Comparison of ENCODE assay signal across 8 cellular contexts in the genomic region with DNA sequence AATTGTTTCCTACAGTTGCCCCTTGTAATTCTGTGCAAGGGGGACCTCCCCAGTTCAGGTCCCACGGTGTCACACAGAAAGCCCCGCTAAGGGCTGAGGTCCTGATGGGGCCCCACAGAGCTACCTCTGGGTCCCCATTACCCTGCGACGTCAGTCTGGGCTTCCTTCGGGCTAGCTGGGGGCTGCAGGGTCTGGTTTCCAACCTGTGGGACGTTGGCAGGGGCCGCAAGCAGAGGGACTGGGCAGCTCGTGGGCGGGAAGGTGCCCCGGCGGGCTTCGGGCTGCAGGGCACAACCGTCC. TPM values are rescaled to one million over a fixed set of nuclear protein-coding genes. Genes with fewer than 3 reads are reported as not detected.
DNase-seq lines count a peak whose midpoint lies in the region; ATAC-seq and TF ChIP-seq lines count a peak whose summit lies in the region.

No MANE protein-coding gene starts in this region.

- H3K36me3 Mint-ChIP-seq in activated CD4-positive, alpha-beta T cell treated with anti-CD3 and anti-CD28 coated beads, Interleukin-2, amount 10 ng/mL, durations not matched to agents 7 days and 5 days (ENCODE audit: low read depth): peaks cover 20% of the 10 kb centered on the region

- DNase-seq in activated CD4-positive, alpha-beta T cell treated with anti-CD3 and anti-CD28 coated beads, Interleukin-2, amount 10 ng/mL, durations not matched to agents 7 days and 5 days: no peak
- no peak for DNase-seq in activated CD4-positive, alpha-beta T cell treated with anti-CD3 and anti-CD28 coated beads, Interleukin-2, amount 50 U/mL, for 1 hour
- DNase-seq in ascending aorta (ENCODE audit: low spot score in 2 of 2) (no peak), lower lobe of right lung (no peak), upper lobe of left lung (no peak), NCI-H1436 (lab: John Stamatoyannopoulos, UW) (no peak)

- peak overlapping the region; percentile 61 to 77 for H3K27ac ChIP-seq in ascending aorta
- H3K27ac ChIP-seq in lower lobe of right lung: peak overlapping the region; percentile 86
- peak overlapping the region; percentile 74 to 91 (median 84) for H3K27ac ChIP-seq in upper lobe of left lung

- no peak for TF ChIP-seq POLR2A in upper lobe of left lung (IDR thresholded peaks at IDR 0.05)

- peaks cover 0 to 8% of the 10 kb centered on the region in 2 donors for H3K36me3 ChIP-seq in ascending aorta
- H3K36me3 ChIP-seq in lower lobe of right lung: peaks cover 21% of the 10 kb centered on the region
- peaks cover 4 to 28% (median 10%) of the 10 kb centered on the region in 4 donors for H3K36me3 ChIP-seq in upper lobe of left lung

- intact Hi-C loops in ascending aorta (cut with DNase I) (loop anchor here (1.0 to 2.0 kb wide), 2 partner anchors 12 to 31 kb away; partner anchors contain the start of genes CENATAC, RPS25 and TRAPPC4), lower lobe of right lung (cut with DNase I) (no loop called here)

- no peaks in the 10 kb centered on the region for H3K27me3 Mint-ChIP-seq in activated CD4-positive, alpha-beta T cell treated with anti-CD3 and anti-CD28 coated beads, Interleukin-2, amount 10 ng/mL, durations not matched to agents 7 days and 5 days

- no peak for TF ChIP-seq CTCF in ascending aorta (IDR thresholded peaks at IDR 0.05)
- no peak for TF ChIP-seq CTCF in lower lobe of right lung (IDR thresholded peaks at IDR 0.05)
- TF ChIP-seq CTCF in upper lobe of left lung (IDR thresholded peaks at IDR 0.05): no peak

- peak overlapping the region; percentile 84 to 89 for H3K4me3 ChIP-seq in ascending aorta
- peak overlapping the region; percentile 97 for H3K4me3 ChIP-seq in lower lobe of right lung
- peak overlapping the region; percentile 64 to 96 (median 88) for H3K4me3 ChIP-seq in upper lobe of left lung

- WGBS in upper lobe of left lung, 2 donors: 7 to 40% methylated on average over 1 to 6 of the region's 13 CpGs

- CTCF ChIA-PET in activated CD4-positive, alpha-beta T cell treated with anti-CD3 and anti-CD28 coated beads, Interleukin-2, amount 10 ng/mL, durations not matched to agents 7 days and 5 days (lab: Charles Lee): interaction anchor here (0.7 to 2.3 kb wide), 10 partner anchors 11 to 308 kb away, joined by 3 to 15 read pairs (median 4); partner anchors contain the start of gene BCL9L

- peak overlapping the region; percentile 70 for H3K4me3 Mint-ChIP-seq in activated CD4-positive, alpha-beta T cell treated with anti-CD3 and anti-CD28 coated beads, Interleukin-2, amount 10 ng/mL, durations not matched to agents 7 days and 5 days

- ATAC-seq in HG03159 (IDR thresholded peaks at IDR 0.05; ENCODE audit: unreplicated experiment) (peak; percentile 4), lower lobe of right lung (no peak), upper lobe of left lung (ENCODE audit: low FRiP score in 2 of 2) (peak in 1 of 2 donors; percentile 4), HG02623 (IDR thresholded peaks at IDR 0.05; ENCODE audit: unreplicated experiment) (no peak)

- H3K9me3 Mint-ChIP-seq in activated CD4-positive, alpha-beta T cell treated with anti-CD3 and anti-CD28 coated beads, Interleukin-2, amount 10 ng/mL, durations not matched to agents 7 days and 5 days: no peaks in the 10 kb centered on the region

- H3K4me1 ChIP-seq in ascending aorta (peaks cover 5 to 13% of the 10 kb centered on the region in 2 donors), lower lobe of right lung (peaks cover 26% of the 10 kb centered on the region), upper lobe of left lung (peaks cover 20 to 35% (median 24%) of the 10 kb centered on the region in 4 donors)

- H3K9me3 ChIP-seq in ascending aorta (no peaks in the 10 kb centered on the region), lower lobe of right lung (no peaks in the 10 kb centered on the region), upper lobe of left lung (no peaks in the 10 kb centered on the region)

- peaks cover 31% of the 10 kb centered on the region for H3K4me1 Mint-ChIP-seq in activated CD4-positive, alpha-beta T cell treated with anti-CD3 and anti-CD28 coated beads, Interleukin-2, amount 10 ng/mL, durations not matched to agents 7 days and 5 days

- no peak for TF ChIP-seq EP300 in upper lobe of left lung (IDR thresholded peaks at IDR 0.05)

- POLR2A ChIA-PET in activated CD4-positive, alpha-beta T cell treated with anti-CD3 and anti-CD28 coated beads, Interleukin-2, amount 10 ng/mL, durations not matched to agents 7 days and 5 days (lab: Charles Lee): interaction anchor here (0.7 kb wide), 1 partner anchor 12 kb away, joined by 3 read pairs; the partner anchor contains the start of genes RPS25 and TRAPPC4

- peak overlapping the region; percentile 81 for H3K27ac Mint-ChIP-seq in activated CD4-positive, alpha-beta T cell treated with anti-CD3 and anti-CD28 coated beads, Interleukin-2, amount 10 ng/mL, durations not matched to agents 7 days and 5 days

- H3K27me3 ChIP-seq in ascending aorta: no peaks in the 10 kb centered on the region
- no peaks in the 10 kb centered on the region for H3K27me3 ChIP-seq in lower lobe of right lung (ENCODE audit: low read depth)
- no peaks in the 10 kb centered on the region for H3K27me3 ChIP-seq in upper lobe of left lung

RNA-seq across cellular contexts. Expression of gene SLC37A4, which starts 0.7 kb away (rescaled TPM):
- 10 to 100 TPM; 17.9 to 19.4 TPM for total RNA-seq in activated CD4-positive, alpha-beta T cell treated with anti-CD3 and anti-CD28 coated beads, Interleukin-2, amount 10 ng/mL, durations not matched to agents 7 days and 5 days
- total RNA-seq in ascending aorta: 21.2 TPM
- total RNA-seq in lower lobe of right lung: 13.2 TPM
- 10 to 100 TPM; 11.4 to 29.0 (median 19.9) TPM for total RNA-seq in upper lobe of left lung

RNA-seq across cellular contexts. Expression of gene TRAPPC4, which starts 11.4 kb away (rescaled TPM):
- 10 to 100 TPM; 58.5 to 65.4 TPM for total RNA-seq in activated CD4-positive, alpha-beta T cell treated with anti-CD3 and anti-CD28 coated beads, Interleukin-2, amount 10 ng/mL, durations not matched to agents 7 days and 5 days
- total RNA-seq in ascending aorta: 41.0 TPM
- total RNA-seq in lower lobe of right lung: 49.7 TPM
- 10 to 100 TPM; 44.2 to 77.5 (median 63.6) TPM for total RNA-seq in upper lobe of left lung

RNA-seq across cellular contexts. Expression of gene RPS25, which starts 11.8 kb away (rescaled TPM):
- 1,000 to 10,000 TPM; 1,054 to 1,196 TPM for total RNA-seq in activated CD4-positive, alpha-beta T cell treated with anti-CD3 and anti-CD28 coated beads, Interleukin-2, amount 10 ng/mL, durations not matched to agents 7 days and 5 days
- total RNA-seq in ascending aorta (857 TPM), lower lobe of right lung (878 TPM), upper lobe of left lung (1,000 to 10,000 TPM in 2 of 6 donors, 100 to 1,000 TPM in 4; 253 to 1,288 (median 830) TPM)

RNA-seq across cellular contexts. Expression of gene HYOU1, which starts 27.0 kb away (rescaled TPM):
- 100 to 1,000 TPM; 117 to 119 TPM for total RNA-seq in activated CD4-positive, alpha-beta T cell treated with anti-CD3 and anti-CD28 coated beads, Interleukin-2, amount 10 ng/mL, durations not matched to agents 7 days and 5 days
- total RNA-seq in ascending aorta: 98.4 TPM
- total RNA-seq in lower lobe of right lung: 115 TPM
- total RNA-seq in upper lobe of left lung: 100 to 1,000 TPM in 1 of 6 donors, 10 to 100 TPM in 5; 33.5 to 202 (median 72.7) TPM

RNA-seq across cellular contexts. Expression of gene CENATAC, which starts 32.0 kb away (rescaled TPM):
- total RNA-seq in activated CD4-positive, alpha-beta T cell treated with anti-CD3 and anti-CD28 coated beads, Interleukin-2, amount 10 ng/mL, durations not matched to agents 7 days and 5 days: 10 to 100 TPM; 40.4 to 47.2 TPM
- total RNA-seq in ascending aorta (67.7 TPM), lower lobe of right lung (51.0 TPM), upper lobe of left lung (100 to 1,000 TPM in 3 of 6 donors, 10 to 100 TPM in 3; 44.3 to 407 (median 94.3) TPM)
